Comparison of ENCODE assay signal across 13 cellular contexts in the genomic region with DNA sequence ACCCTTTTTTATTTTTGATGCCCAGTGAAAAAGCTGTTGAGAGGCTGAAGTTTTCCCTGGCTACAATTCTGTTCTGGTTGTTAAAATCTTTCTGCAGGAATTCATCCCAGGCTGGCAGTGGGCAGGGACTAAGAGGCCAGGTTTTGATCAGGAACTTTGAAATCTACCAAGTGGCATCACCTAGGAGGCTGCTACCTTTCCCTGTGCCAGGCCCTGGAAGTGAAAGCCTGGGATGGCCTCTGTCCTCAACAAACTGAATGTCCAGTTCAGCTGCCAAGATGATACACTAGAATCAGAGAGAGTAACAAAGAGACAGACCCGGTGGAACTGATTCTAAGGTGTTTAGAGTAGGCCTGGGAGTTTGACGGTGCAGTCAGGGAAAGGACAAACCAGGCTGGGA. TPM values are rescaled to one million over a fixed set of nuclear protein-coding genes. Genes with fewer than 3 reads are reported as not detected.
DNase-seq lines count a peak whose midpoint lies in the region; TF ChIP-seq lines count a peak whose summit lies in the region.
"Had no signal": no experiment of that assay in that cellular context is flagged by ENCODE, and none has a peak within 500 bp of the region (broad histone marks: within the 10 kb centered on the region; RNA-seq: fewer than 3 reads in every experiment).

No MANE protein-coding gene starts in this region.

- H3K9me3 ChIP-seq in Peyer's patch: no peaks in the 10 kb centered on the region
- no peaks in the 10 kb centered on the region for H3K9me3 ChIP-seq in hepatocyte (ENCODE audit: low read depth)
- peaks cover 0 to 2% of the 10 kb centered on the region in 2 donors for H3K9me3 ChIP-seq in mucosa of rectum (ENCODE audit: control insufficient read depth in 2 of 2, low read length in 2 of 2)
- no peaks in the 10 kb centered on the region for H3K9me3 ChIP-seq in transverse colon
- H3K9me3 ChIP-seq in A673 (ENCODE audit: low read depth, low read length, poor library complexity, severe bottlenecking): no peaks in the 10 kb centered on the region
- H3K9me3 ChIP-seq: BE2C had no signal

- no peak overlapping the region for H2AFZ ChIP-seq in hepatocyte
- H2AFZ ChIP-seq: GM23248 had no signal

- H3K27me3 ChIP-seq in Peyer's patch (no peaks in the 10 kb centered on the region), hepatocyte (no peaks in the 10 kb centered on the region), mucosa of rectum (ENCODE audit: control insufficient read depth in 2 of 2, insufficient read depth in 2 of 2, low read length in 2 of 2) (no peaks in the 10 kb centered on the region), transverse colon (no peaks in the 10 kb centered on the region), A673 (replicated peaks; ENCODE audit: insufficient read depth, low read depth, low read length, poor library complexity) (no peaks in the 10 kb centered on the region)
- H3K27me3 ChIP-seq: BE2C had no signal

- in situ Hi-C loops in transverse colon (cut with MboI; ENCODE audit: low pct_ligation_motif_present in 1 of 4, low pct_unique_long_range_greater_than_20kb in 1 of 4, low sequenced_read_pairs in 3 of 4): no loop called here

- BruUV-seq in A673 (replicated peaks; lab: Mats Ljungman, UMichigan): no TSS peak

- CTCF ChIA-PET in A673 (lab: Charles Lee): no interaction called here

- POLR2A ChIA-PET in A673 (lab: Charles Lee; ENCODE audit: low non-redundant PET): no interaction called here

- TF ChIP-seq EP300 in transverse colon (IDR thresholded peaks at IDR 0.05; ENCODE audit: low read depth): no peak

- TF ChIP-seq CTCF in Peyer's patch (IDR thresholded peaks at IDR 0.05) (no peak), hepatocyte (IDR thresholded peaks at IDR 0.05; ENCODE audit: poor library complexity) (no peak), transverse colon (IDR thresholded peaks at IDR 0.05) (no peak), A673 (conservative IDR thresholded peaks at IDR 0.05; ENCODE audit: low read depth, low read length) (no peak)

- intact Hi-C loops in transverse colon (cut with DNase I; ENCODE audit: low total_unique reads): no loop called here
- intact Hi-C loops in A673 (cut with micrococcal nuclease; ENCODE audit: unreplicated experiment): no loop called here

- peak overlapping the region in 1 of 2 donors; percentile 6 for H3K9ac ChIP-seq in mucosa of rectum (ENCODE audit: low read depth in 1 of 2, low read length in 2 of 2)
- H3K9ac ChIP-seq: GM23248 had no signal

- 92% methylated on average over 2 of the region's 2 CpGs for WGBS in hepatocyte (ENCODE audit: low lambda C conversion rate, missing lambda C conversion rate)
- 89 to 90% methylated on average over 2 of the region's 2 CpGs for WGBS in transverse colon (ENCODE audit: low coverage in 1 of 2), 2 donors

- TF ChIP-seq POLR2A in Peyer's patch (IDR thresholded peaks at IDR 0.05) (no peak), transverse colon (IDR thresholded peaks at IDR 0.05) (no peak)

- H3K4me2 ChIP-seq in hepatocyte: peak overlapping the region; percentile 12

- no peaks in the 10 kb centered on the region for H3K79me2 ChIP-seq in hepatocyte

- no peaks in the 10 kb centered on the region for H3K9me2 ChIP-seq in hepatocyte (replicated peaks; ENCODE audit: insufficient read depth)

- H3K36me3 ChIP-seq in Peyer's patch (no peaks in the 10 kb centered on the region), hepatocyte (replicated peaks; ENCODE audit: insufficient read depth, low read depth) (no peaks in the 10 kb centered on the region), mucosa of rectum (ENCODE audit: control insufficient read depth in 2 of 2, insufficient read depth in 2 of 2, low read length in 2 of 2) (no peaks in the 10 kb centered on the region), transverse colon (no peaks in the 10 kb centered on the region), A673 (ENCODE audit: insufficient read depth, low read length, poor library complexity, severe bottlenecking) (no peaks in the 10 kb centered on the region)
- H3K36me3 ChIP-seq: BE2C had no signal

- H4K20me1 ChIP-seq in hepatocyte (ENCODE audit: insufficient read depth, poor library complexity, severe bottlenecking): no peaks in the 10 kb centered on the region

- H3K4me1 ChIP-seq in Peyer's patch (no peaks in the 10 kb centered on the region), hepatocyte (ENCODE audit: insufficient read depth) (peaks cover 13% of the 10 kb centered on the region), mucosa of rectum (ENCODE audit: control insufficient read depth in 2 of 2, insufficient read depth in 2 of 2, low read length in 2 of 2) (peaks cover 0 to 9% of the 10 kb centered on the region in 2 donors), transverse colon (peaks cover 0 to 10% (median 3%) of the 10 kb centered on the region in 4 donors), A673 (ENCODE audit: insufficient read depth, low read length, poor library complexity, severe bottlenecking) (peaks cover 5% of the 10 kb centered on the region)
- H3K4me1 ChIP-seq: BE2C had no signal

- no peak for DNase-seq in Peyer's patch
- DNase-seq in hepatocyte (ENCODE audit: low spot score): no peak
- no peak for DNase-seq in transverse colon
- DNase-seq in A673 (ENCODE audit: low spot score): no peak
- DNase-seq in activated CD8-positive, alpha-beta memory T cell treated with anti-CD3 and anti-CD28 coated beads, Interleukin-2, amount 50 U/mL, for 4 hours: no peak
- no peak for DNase-seq in mucosa of gallbladder (ENCODE audit: low spot score)
- DNase-seq: BE2C; CD4-positive, alpha-beta memory T cell; GM23248 had no signal

- peak overlapping the region in 3 of 4 donors; percentile 40 to 90 (median 75) for H3K27ac ChIP-seq in Peyer's patch
- peak overlapping the region; percentile 92 for H3K27ac ChIP-seq in hepatocyte
- H3K27ac ChIP-seq in mucosa of rectum (ENCODE audit: low read depth in 2 of 2, low read length in 2 of 2): peak overlapping the region; percentile 85
- H3K27ac ChIP-seq in transverse colon: peak overlapping the region; percentile 52 to 86 (median 74)
- H3K27ac ChIP-seq in A673 (ENCODE audit: low read depth, low read length, poor library complexity, severe bottlenecking): no peak overlapping the region
- H3K27ac ChIP-seq: C4-2B, GM23248, HL-60 had no signal

- H3K4me3 ChIP-seq in Peyer's patch: peak overlapping the region in 2 of 4 donors; percentile 22 to 43
- no peak overlapping the region for H3K4me3 ChIP-seq in hepatocyte
- H3K4me3 ChIP-seq in mucosa of rectum (ENCODE audit: low read length in 2 of 2): peak overlapping the region; percentile 42 to 63
- no peak overlapping the region for H3K4me3 ChIP-seq in transverse colon
- H3K4me3 ChIP-seq in A673 (ENCODE audit: low read depth, low read length, poor library complexity, severe bottlenecking): no peak overlapping the region
- H3K4me3 ChIP-seq: GM23248 had no signal

RNA-seq across cellular contexts. Expression of a gene that starts 0.6 kb away (rescaled TPM):
- 10 to 100 TPM in 3 of 4 donors, under 1 TPM in 1; 0.83 to 57.0 (median 36.8) TPM for total RNA-seq in Peyer's patch
- 8.5 and 10.0 TPM in 2 replicates for total RNA-seq in hepatocyte
- 3.1 and 8.8 TPM in 2 replicates for polyA plus RNA-seq in hepatocyte
- 10 to 100 TPM in 2 of 4 donors, 1 to 10 TPM in 2; 8.4 to 16.7 (median 12.3) TPM for total RNA-seq in transverse colon
- total RNA-seq in A673 (2021): not detected in 2 replicates
- 62.6 TPM for total RNA-seq in mucosa of gallbladder
- total RNA-seq: CD4-positive, alpha-beta memory T cell; GM23248 had no signal
- polyA plus RNA-seq: AG04450; CD4-positive, alpha-beta memory T cell; GM23248 had no signal

Comparison
In these comparisons a context has a peak if more than half of its experiments do, and no peak if none do; other contexts are left out.
1. H3K4me3 ChIP-seq: peak in mucosa of rectum (2 of 2); none in hepatocyte (single experiment), transverse colon (0 of 4) and A673 (single experiment).